In genomic region chr6:169623975-169624374, GRCh38 we compare ENCODE assay signal across 1 cellular context.
TF ChIP-seq lines count a peak whose summit lies in the region.

No MANE protein-coding gene starts in this region.

TF ChIP-seq in HepG2, 621 proteins besides CTCF, POLR2A, EP300 and RAD21 (continued from another document):
- TF ChIP-seq ZNF18 (CRISPR knock-in tag; IDR thresholded peaks at IDR 0.05; ENCODE audit: insufficient replicate concordance) (no peak), ZNF282 (IDR thresholded peaks at IDR 0.05; ENCODE audit: partially characterized antibody) (no peak), TOPORS (CRISPR knock-in tag; IDR thresholded peaks at IDR 0.05) (no peak)
